8 cellular contexts compared by ENCODE assay signal in genomic region chr9:129027224-129027684, GRCh38. TPM values are rescaled to one million over a fixed set of nuclear protein-coding genes. Genes with fewer than 3 reads are reported as not detected.
A peak's percentile ranks its signal among the peaks of the same experiment; 100 is the strongest.
DNase-seq lines count a peak whose midpoint lies in the region; ATAC-seq and TF ChIP-seq lines count a peak whose summit lies in the region.

No MANE protein-coding gene starts in this region.

- TF ChIP-seq POLR2A in adrenal gland (IDR thresholded peaks at IDR 0.05) = no peak
- no peak for TF ChIP-seq POLR2A in right lobe of liver (IDR thresholded peaks at IDR 0.05)
- TF ChIP-seq POLR2A in uterus (IDR thresholded peaks at IDR 0.05) = no peak

- no peaks in the 10 kb centered on the region for H3F3A ChIP-seq in GM23338 (replicated peaks; ENCODE audit: low read depth)

- no peaks in the 10 kb centered on the region for H3K9me2 ChIP-seq in GM23338 (ENCODE audit: insufficient read depth)

- H3K27me3 ChIP-seq in GM23338 (ENCODE audit: insufficient read depth) = no peaks in the 10 kb centered on the region
- no peaks in the 10 kb centered on the region for H3K27me3 ChIP-seq in adrenal gland
- H3K27me3 ChIP-seq in right lobe of liver = no peaks in the 10 kb centered on the region
- H3K27me3 ChIP-seq in uterus = no peaks in the 10 kb centered on the region

- intact Hi-C loops in adrenal gland (cut with DNase I) (no loop called here), right lobe of liver (cut with DNase I) (no loop called here), uterus (cut with DNase I; ENCODE audit: low total_unique reads) (no loop called here)

- no peaks in the 10 kb centered on the region for H3K9me3 Mint-ChIP-seq in GM23338

- ATAC-seq in GM23338 (no peak), right lobe of liver (no peak), HG03469 (IDR thresholded peaks at IDR 0.05; ENCODE audit: unreplicated experiment) (no peak)

- H3K36me3 ChIP-seq in GM23338 (ENCODE audit: insufficient read depth) (no peaks in the 10 kb centered on the region), adrenal gland (replicated peaks in 1 of 2) (no peaks in the 10 kb centered on the region), right lobe of liver (no peaks in the 10 kb centered on the region), uterus (no peaks in the 10 kb centered on the region)

- H3K4me3 ChIP-seq in GM23338 (peak overlapping the region; percentile 78), adrenal gland (peak overlapping the region; percentile 4 to 91 (median 42)), right lobe of liver (peak overlapping the region; percentile 72 to 84 (median 82)), uterus (peak overlapping the region; percentile 71 to 85)

- peaks cover 22% of the 10 kb centered on the region for H4K20me1 ChIP-seq in GM23338 (replicated peaks; ENCODE audit: insufficient read depth)

- peak overlapping the region; percentile 79 for H3K4me2 ChIP-seq in GM23338

- H3K36me3 Mint-ChIP-seq in GM23338 (ENCODE audit: low read depth) = no peaks in the 10 kb centered on the region; the same call in 2 of the 3 replicates

- peaks cover 41% of the 10 kb centered on the region for H3K79me2 ChIP-seq in GM23338 (replicated peaks; ENCODE audit: insufficient read depth)

- TF ChIP-seq CTCF in 22Rv1 (IDR thresholded peaks at IDR 0.05) = no peak
- no peak for TF ChIP-seq CTCF in GM23338 (conservative IDR thresholded peaks at IDR 0.05; ENCODE audit: low read depth in 2 of 2)
- no peak for TF ChIP-seq CTCF in adrenal gland (IDR thresholded peaks at IDR 0.05)
- TF ChIP-seq CTCF in right lobe of liver (IDR thresholded peaks at IDR 0.05) = no peak
- TF ChIP-seq CTCF in uterus (IDR thresholded peaks at IDR 0.05) = no peak

- DNase-seq in GM23338 (ENCODE audit: low spot score) (peak; percentile 58), adrenal gland (no peak), right lobe of liver (no peak), uterus (no peak), SW 1271 (lab: John Stamatoyannopoulos, UW) (no peak), SK-N-DZ (ENCODE audit: low spot score) (no peak)

- peak overlapping the region; percentile 77 for H3K27ac ChIP-seq in 22Rv1
- H3K27ac ChIP-seq in GM23338 (ENCODE audit: low read depth) = no peak overlapping the region
- peak overlapping the region in 3 of 5 donors; percentile 42 to 87 (median 63) for H3K27ac ChIP-seq in adrenal gland
- no peak overlapping the region for H3K27ac ChIP-seq in right lobe of liver
- H3K27ac ChIP-seq in uterus = peak overlapping the region; percentile 67 to 83

- H3K4me3 Mint-ChIP-seq in GM23338 = peak overlapping the region; percentile 78

- WGBS in adrenal gland, 4 donors = 18 to 40% (median 26%) methylated on average over 3 to 9 of the region's 9 CpGs
- 30% methylated on average over 7 of the region's 9 CpGs for WGBS in right lobe of liver (ENCODE audit: insufficient coverage, low coverage, low lambda C conversion rate, missing lambda C conversion rate)

- H3K9me3 ChIP-seq in adrenal gland (replicated peaks in 1 of 3) (no peaks in the 10 kb centered on the region), right lobe of liver (no peaks in the 10 kb centered on the region), uterus (no peaks in the 10 kb centered on the region)

- H3K4me1 ChIP-seq in GM23338 (ENCODE audit: insufficient read depth) (peaks cover 9% of the 10 kb centered on the region), adrenal gland (replicated peaks in 1 of 2) (peaks cover 20 to 41% of the 10 kb centered on the region in 2 donors), right lobe of liver (peaks cover 0 to 15% (median 5%) of the 10 kb centered on the region in 4 donors), uterus (peaks cover 0 to 13% of the 10 kb centered on the region in 2 donors)

- H2AFZ ChIP-seq in GM23338 = no peak overlapping the region

- peaks cover 29% of the 10 kb centered on the region for H3K4me1 Mint-ChIP-seq in GM23338

- no peaks in the 10 kb centered on the region for H3K27me3 Mint-ChIP-seq in GM23338 (ENCODE audit: insufficient read depth, low read depth, poor library complexity)

- peak overlapping the region; percentile 67; the same call in 1 of the 2 replicates for H3K27ac Mint-ChIP-seq in GM23338

TF ChIP-seq in GM23338, 12 proteins besides CTCF, POLR2A, EP300 and RAD21:
- TF ChIP-seq JUNB (IDR thresholded peaks at IDR 0.05; ENCODE audit: unreplicated experiment) (no peak), STAT1 (IDR thresholded peaks at IDR 0.05; ENCODE audit: unreplicated experiment) (no peak), ZNF331 (CRISPR knock-in tag; IDR thresholded peaks at IDR 0.05; ENCODE audit: low read depth) (no peak), NANOG (IDR thresholded peaks at IDR 0.05; ENCODE audit: borderline replicate concordance) (no peak), POLR2AphosphoS5 (IDR thresholded peaks at IDR 0.05; ENCODE audit: low read depth) (no peak), EZH2 (IDR thresholded peaks at IDR 0.05; ENCODE audit: low read depth, unreplicated experiment) (no peak), ZNF114 (CRISPR knock-in tag; IDR thresholded peaks at IDR 0.05) (no peak)
- TF ChIP-seq, protein P1, sequence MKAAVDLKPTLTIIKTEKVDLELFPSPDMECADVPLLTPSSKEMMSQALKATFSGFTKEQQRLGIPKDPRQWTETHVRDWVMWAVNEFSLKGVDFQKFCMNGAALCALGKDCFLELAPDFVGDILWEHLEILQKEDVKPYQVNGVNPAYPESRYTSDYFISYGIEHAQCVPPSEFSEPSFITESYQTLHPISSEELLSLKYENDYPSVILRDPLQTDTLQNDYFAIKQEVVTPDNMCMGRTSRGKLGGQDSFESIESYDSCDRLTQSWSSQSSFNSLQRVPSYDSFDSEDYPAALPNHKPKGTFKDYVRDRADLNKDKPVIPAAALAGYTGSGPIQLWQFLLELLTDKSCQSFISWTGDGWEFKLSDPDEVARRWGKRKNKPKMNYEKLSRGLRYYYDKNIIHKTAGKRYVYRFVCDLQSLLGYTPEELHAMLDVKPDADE (IDR thresholded peaks at IDR 0.05) = no peak
TF ChIP-seq in GM23338: peak in this region for 0.

RNA-seq across cellular contexts. Expression of gene SH3GLB2, which starts 0.9 kb away (rescaled TPM):
- total RNA-seq in GM23338 (2014; rRNA removed; shearing (Covaris generic)) = 64.3 and 68.0 TPM in 2 replicates
- polyA plus RNA-seq in GM23338 (2016; fragmentation: Nextera tagmentation; extraction: Ambion mirVana) = 21.9 and 22.8 TPM in 2 replicates
- 100 to 1,000 TPM in 4 of 8 donors, 10 to 100 TPM in 4; 50.3 to 153 (median 112) TPM for total RNA-seq in adrenal gland
- polyA plus RNA-seq in adrenal gland = 100 to 1,000 TPM in 2 of 3 donors, 10 to 100 TPM in 1; 26.1 to 301 (median 214) TPM
- total RNA-seq in right lobe of liver = 10 to 100 TPM; 23.7 to 28.3 (median 24.7) TPM
- 100 to 1,000 TPM in 1 of 4 donors, 10 to 100 TPM in 3; 35.1 to 126 (median 81.8) TPM for total RNA-seq in uterus
- 92.3 and 111 TPM in 2 replicates for polyA plus RNA-seq in SK-N-DZ (2014; cell fraction: cytosol; rRNA removed)
- 585 and 610 TPM in 2 replicates for polyA plus RNA-seq in SK-N-DZ (2014; cell fraction: nucleus; rRNA removed)

RNA-seq across cellular contexts. Expression of gene MIGA2, which starts 9.2 kb away (rescaled TPM):
- 37.1 and 47.8 TPM in 2 replicates for total RNA-seq in GM23338 (2014; rRNA removed; shearing (Covaris generic))
- 15.3 and 19.3 TPM in 2 replicates for polyA plus RNA-seq in GM23338 (2016; fragmentation: Nextera tagmentation; extraction: Ambion mirVana)
- total RNA-seq in adrenal gland = 10 to 100 TPM; 39.8 to 74.6 (median 46.8) TPM
- polyA plus RNA-seq in adrenal gland = 10 to 100 TPM in 2 of 3 donors, 1 to 10 TPM in 1; 8.9 to 58.8 (median 43.9) TPM
- total RNA-seq in right lobe of liver = 10 to 100 TPM in 4 of 6 experiments, 1 to 10 TPM in 2; 9.1 to 16.4 (median 10.8) TPM
- 10 to 100 TPM; 13.2 to 36.5 (median 34.0) TPM for total RNA-seq in uterus
- polyA plus RNA-seq in SK-N-DZ (2014; cell fraction: cytosol; rRNA removed) = 23.2 and 35.4 TPM in 2 replicates
- 214 and 304 TPM in 2 replicates for polyA plus RNA-seq in SK-N-DZ (2014; cell fraction: nucleus; rRNA removed)

RNA-seq across cellular contexts. Expression of gene DOLPP1, which starts 53.7 kb away (rescaled TPM):
- total RNA-seq in GM23338 (2014; rRNA removed; shearing (Covaris generic)) = 30.0 and 31.9 TPM in 2 replicates
- polyA plus RNA-seq in GM23338 (2016; fragmentation: Nextera tagmentation; extraction: Ambion mirVana) = 20.5 and 23.3 TPM in 2 replicates
- total RNA-seq in adrenal gland = 10 to 100 TPM in 7 of 8 donors, 1 to 10 TPM in 1; 9.5 to 31.8 (median 19.2) TPM
- 10 to 100 TPM in 1 of 3 donors, 1 to 10 TPM in 2; 4.4 to 29.9 (median 7.3) TPM for polyA plus RNA-seq in adrenal gland
- total RNA-seq in right lobe of liver = 10 to 100 TPM; 10.1 to 16.8 (median 13.3) TPM
- total RNA-seq in uterus = 10 to 100 TPM in 1 of 4 donors, 1 to 10 TPM in 2, not detected in 1; 1.0 to 10.2 (median 9.7) TPM
- polyA plus RNA-seq in SK-N-DZ (2014; cell fraction: cytosol; rRNA removed) = 56.8 and 59.2 TPM in 2 replicates
- 39.0 and 39.1 TPM in 2 replicates for polyA plus RNA-seq in SK-N-DZ (2014; cell fraction: nucleus; rRNA removed)

Comparison
In these comparisons a context has a peak if more than half of its experiments do, and no peak if none do; other contexts are left out.
1. H3K27ac ChIP-seq: peak in 22Rv1 (single experiment), adrenal gland (3 of 5) and uterus (2 of 2); none in GM23338 (single experiment) and right lobe of liver (0 of 3).
2. Peak in every context shown above with its lines, with median percentiles within 50 percentile points of each other: H3K4me3 ChIP-seq.